2 cellular contexts compared by ENCODE assay signal in the genomic region with DNA sequence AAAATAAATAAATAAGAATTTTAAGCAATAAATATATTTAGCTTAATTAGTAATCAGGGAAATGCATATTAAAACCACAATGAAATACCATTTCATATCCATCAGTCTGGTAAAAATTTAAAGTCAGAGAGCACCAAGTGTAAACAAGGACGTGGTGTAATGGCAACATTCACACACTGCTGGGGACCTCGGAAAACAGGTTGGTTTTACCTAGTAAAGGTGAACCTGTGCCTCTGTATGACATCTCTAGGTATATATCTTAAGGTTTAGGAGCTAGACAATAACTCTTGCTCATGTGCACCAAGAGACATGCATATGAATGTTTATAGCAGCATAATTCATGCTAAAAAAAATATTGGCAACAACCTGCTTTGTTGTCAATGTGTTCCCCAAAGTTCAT.
TF ChIP-seq lines count a peak whose summit lies in the region.

No MANE protein-coding gene starts in this region.

TF ChIP-seq in GM23338, 12 proteins besides CTCF, POLR2A, EP300 and RAD21 (continues in another document):
- TF ChIP-seq CREB1 (CRISPR knock-in tag; IDR thresholded peaks at IDR 0.05; ENCODE audit: low read depth) = no peak
- no peak for TF ChIP-seq STAT1 (IDR thresholded peaks at IDR 0.05; ENCODE audit: unreplicated experiment)
- TF ChIP-seq, protein P1, sequence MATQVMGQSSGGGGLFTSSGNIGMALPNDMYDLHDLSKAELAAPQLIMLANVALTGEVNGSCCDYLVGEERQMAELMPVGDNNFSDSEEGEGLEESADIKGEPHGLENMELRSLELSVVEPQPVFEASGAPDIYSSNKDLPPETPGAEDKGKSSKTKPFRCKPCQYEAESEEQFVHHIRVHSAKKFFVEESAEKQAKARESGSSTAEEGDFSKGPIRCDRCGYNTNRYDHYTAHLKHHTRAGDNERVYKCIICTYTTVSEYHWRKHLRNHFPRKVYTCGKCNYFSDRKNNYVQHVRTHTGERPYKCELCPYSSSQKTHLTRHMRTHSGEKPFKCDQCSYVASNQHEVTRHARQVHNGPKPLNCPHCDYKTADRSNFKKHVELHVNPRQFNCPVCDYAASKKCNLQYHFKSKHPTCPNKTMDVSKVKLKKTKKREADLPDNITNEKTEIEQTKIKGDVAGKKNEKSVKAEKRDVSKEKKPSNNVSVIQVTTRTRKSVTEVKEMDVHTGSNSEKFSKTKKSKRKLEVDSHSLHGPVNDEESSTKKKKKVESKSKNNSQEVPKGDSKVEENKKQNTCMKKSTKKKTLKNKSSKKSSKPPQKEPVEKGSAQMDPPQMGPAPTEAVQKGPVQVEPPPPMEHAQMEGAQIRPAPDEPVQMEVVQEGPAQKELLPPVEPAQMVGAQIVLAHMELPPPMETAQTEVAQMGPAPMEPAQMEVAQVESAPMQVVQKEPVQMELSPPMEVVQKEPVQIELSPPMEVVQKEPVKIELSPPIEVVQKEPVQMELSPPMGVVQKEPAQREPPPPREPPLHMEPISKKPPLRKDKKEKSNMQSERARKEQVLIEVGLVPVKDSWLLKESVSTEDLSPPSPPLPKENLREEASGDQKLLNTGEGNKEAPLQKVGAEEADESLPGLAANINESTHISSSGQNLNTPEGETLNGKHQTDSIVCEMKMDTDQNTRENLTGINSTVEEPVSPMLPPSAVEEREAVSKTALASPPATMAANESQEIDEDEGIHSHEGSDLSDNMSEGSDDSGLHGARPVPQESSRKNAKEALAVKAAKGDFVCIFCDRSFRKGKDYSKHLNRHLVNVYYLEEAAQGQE (IDR thresholded peaks at IDR 0.05; ENCODE audit: unreplicated experiment) = no peak
- TF ChIP-seq, protein P2, sequence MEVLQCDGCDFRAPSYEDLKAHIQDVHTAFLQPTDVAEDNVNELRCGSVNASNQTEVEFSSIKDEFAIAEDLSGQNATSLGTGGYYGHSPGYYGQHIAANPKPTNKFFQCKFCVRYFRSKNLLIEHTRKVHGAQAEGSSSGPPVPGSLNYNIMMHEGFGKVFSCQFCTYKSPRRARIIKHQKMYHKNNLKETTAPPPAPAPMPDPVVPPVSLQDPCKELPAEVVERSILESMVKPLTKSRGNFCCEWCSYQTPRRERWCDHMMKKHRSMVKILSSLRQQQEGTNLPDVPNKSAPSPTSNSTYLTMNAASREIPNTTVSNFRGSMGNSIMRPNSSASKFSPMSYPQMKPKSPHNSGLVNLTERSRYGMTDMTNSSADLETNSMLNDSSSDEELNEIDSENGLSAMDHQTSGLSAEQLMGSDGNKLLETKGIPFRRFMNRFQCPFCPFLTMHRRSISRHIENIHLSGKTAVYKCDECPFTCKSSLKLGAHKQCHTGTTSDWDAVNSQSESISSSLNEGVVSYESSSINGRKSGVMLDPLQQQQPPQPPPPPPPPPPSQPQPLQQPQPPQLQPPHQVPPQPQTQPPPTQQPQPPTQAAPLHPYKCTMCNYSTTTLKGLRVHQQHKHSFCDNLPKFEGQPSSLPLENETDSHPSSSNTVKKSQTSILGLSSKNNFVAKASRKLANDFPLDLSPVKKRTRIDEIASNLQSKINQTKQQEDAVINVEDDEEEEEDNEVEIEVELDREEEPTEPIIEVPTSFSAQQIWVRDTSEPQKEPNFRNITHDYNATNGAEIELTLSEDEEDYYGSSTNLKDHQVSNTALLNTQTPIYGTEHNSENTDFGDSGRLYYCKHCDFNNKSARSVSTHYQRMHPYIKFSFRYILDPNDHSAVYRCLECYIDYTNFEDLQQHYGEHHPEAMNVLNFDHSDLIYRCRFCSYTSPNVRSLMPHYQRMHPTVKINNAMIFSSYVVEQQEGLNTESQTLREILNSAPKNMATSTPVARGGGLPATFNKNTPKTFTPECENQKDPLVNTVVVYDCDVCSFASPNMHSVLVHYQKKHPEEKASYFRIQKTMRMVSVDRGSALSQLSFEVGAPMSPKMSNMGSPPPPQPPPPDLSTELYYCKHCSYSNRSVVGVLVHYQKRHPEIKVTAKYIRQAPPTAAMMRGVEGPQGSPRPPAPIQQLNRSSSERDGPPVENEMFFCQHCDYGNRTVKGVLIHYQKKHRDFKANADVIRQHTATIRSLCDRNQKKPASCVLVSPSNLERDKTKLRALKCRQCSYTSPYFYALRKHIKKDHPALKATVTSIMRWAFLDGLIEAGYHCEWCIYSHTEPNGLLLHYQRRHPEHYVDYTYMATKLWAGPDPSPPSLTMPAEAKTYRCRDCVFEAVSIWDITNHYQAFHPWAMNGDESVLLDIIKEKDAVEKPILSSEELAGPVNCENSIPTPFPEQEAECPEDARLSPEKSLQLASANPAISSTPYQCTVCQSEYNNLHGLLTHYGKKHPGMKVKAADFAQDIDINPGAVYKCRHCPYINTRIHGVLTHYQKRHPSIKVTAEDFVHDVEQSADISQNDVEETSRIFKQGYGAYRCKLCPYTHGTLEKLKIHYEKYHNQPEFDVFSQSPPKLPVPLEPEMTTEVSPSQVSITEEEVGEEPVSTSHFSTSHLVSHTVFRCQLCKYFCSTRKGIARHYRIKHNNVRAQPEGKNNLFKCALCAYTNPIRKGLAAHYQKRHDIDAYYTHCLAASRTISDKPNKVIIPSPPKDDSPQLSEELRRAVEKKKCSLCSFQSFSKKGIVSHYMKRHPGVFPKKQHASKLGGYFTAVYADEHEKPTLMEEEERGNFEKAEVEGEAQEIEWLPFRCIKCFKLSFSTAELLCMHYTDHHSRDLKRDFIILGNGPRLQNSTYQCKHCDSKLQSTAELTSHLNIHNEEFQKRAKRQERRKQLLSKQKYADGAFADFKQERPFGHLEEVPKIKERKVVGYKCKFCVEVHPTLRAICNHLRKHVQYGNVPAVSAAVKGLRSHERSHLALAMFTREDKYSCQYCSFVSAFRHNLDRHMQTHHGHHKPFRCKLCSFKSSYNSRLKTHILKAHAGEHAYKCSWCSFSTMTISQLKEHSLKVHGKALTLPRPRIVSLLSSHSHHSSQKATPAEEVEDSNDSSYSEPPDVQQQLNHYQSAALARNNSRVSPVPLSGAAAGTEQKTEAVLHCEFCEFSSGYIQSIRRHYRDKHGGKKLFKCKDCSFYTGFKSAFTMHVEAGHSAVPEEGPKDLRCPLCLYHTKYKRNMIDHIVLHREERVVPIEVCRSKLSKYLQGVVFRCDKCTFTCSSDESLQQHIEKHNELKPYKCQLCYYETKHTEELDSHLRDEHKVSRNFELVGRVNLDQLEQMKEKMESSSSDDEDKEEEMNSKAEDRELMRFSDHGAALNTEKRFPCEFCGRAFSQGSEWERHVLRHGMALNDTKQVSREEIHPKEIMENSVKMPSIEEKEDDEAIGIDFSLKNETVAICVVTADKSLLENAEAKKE (CRISPR knock-in tag; IDR thresholded peaks at IDR 0.05) = no peak
- TF ChIP-seq POLR2AphosphoS5 (IDR thresholded peaks at IDR 0.05; ENCODE audit: low read depth) = no peak
- TF ChIP-seq NANOG (IDR thresholded peaks at IDR 0.05; ENCODE audit: borderline replicate concordance) = no peak
- no peak for TF ChIP-seq EZH2phosphoT487 (IDR thresholded peaks at IDR 0.05; ENCODE audit: unreplicated experiment)
- TF ChIP-seq EZH2 (IDR thresholded peaks at IDR 0.05; ENCODE audit: low read depth, unreplicated experiment) = no peak
- no peak for TF ChIP-seq ZNF114 (CRISPR knock-in tag; IDR thresholded peaks at IDR 0.05)
- no peak for TF ChIP-seq JUNB (IDR thresholded peaks at IDR 0.05; ENCODE audit: unreplicated experiment)

TF ChIP-seq in GM12878, 131 proteins besides CTCF, POLR2A, EP300 and RAD21:
- TF ChIP-seq SREBF1 (IDR thresholded peaks at IDR 0.05; ENCODE audit: low read length) = no peak
- TF ChIP-seq POLR2AphosphoS2 (IDR thresholded peaks at IDR 0.05; ENCODE audit: low read depth, low read length) = 0 out of 2 replicates have a peak, but pooled peaks have one; percentile 26
- TF ChIP-seq TCF12 (IDR thresholded peaks at IDR 0.05; ENCODE audit: low read depth, low read length) = no peak
